Comparison of ENCODE assay signal across 1 cellular context in genomic region chr16:2826591-2827480, GRCh38.
TF ChIP-seq lines count a peak whose summit lies in the region.

No MANE protein-coding gene starts in this region.

TF ChIP-seq in H1, 55 proteins besides CTCF, POLR2A, EP300 and RAD21:
- TF ChIP-seq CHD7 (IDR thresholded peaks at IDR 0.05; ENCODE audit: insufficient replicate concordance, low read length) (no peak), GTF2F1 (IDR thresholded peaks at IDR 0.05; ENCODE audit: borderline replicate concordance, low read depth, low read length) (no peak), E2F6 (IDR thresholded peaks at IDR 0.05) (no peak), EZH2 (IDR thresholded peaks at IDR 0.05; ENCODE audit: low read depth, low read length, severe bottlenecking) (no peak), RXRA (IDR thresholded peaks at IDR 0.05; ENCODE audit: insufficient read depth, low read depth, low read length) (no peak), GABPA (IDR thresholded peaks at IDR 0.05; ENCODE audit: borderline replicate concordance, insufficient read depth, low read length) (no peak), SP4 (IDR thresholded peaks at IDR 0.05; ENCODE audit: low read length) (no peak), BCL11A (IDR thresholded peaks at IDR 0.05; ENCODE audit: low read depth in 2 of 2, low read length in 2 of 2) (no peak), KDM4A (IDR thresholded peaks at IDR 0.05; ENCODE audit: low read depth, low read length, severe bottlenecking) (no peak), TAF7 (optimal IDR thresholded peaks at IDR 0.05; ENCODE audit: borderline replicate concordance, low read depth, low read length) (no peak), YY1 (IDR thresholded peaks at IDR 0.05; ENCODE audit: low read depth, low read length) (no peak), SP1 (IDR thresholded peaks at IDR 0.05; ENCODE audit: low read depth, low read length) (no peak), ZNF274 (IDR thresholded peaks at IDR 0.05; ENCODE audit: borderline replicate concordance, extremely low read depth, low read length) (no peak), SUZ12 (IDR thresholded peaks at IDR 0.05; ENCODE audit: low read length) (no peak), NRF1 (IDR thresholded peaks at IDR 0.05; ENCODE audit: low read depth, low read length) (no peak), EGR1 (IDR thresholded peaks at IDR 0.05; ENCODE audit: borderline replicate concordance, low read depth, low read length) (no peak), CREB1 (IDR thresholded peaks at IDR 0.05) (no peak)
